8 cellular contexts compared by ENCODE assay signal in genomic region chr6:54717849-54718455, GRCh38.
DNase-seq lines count a peak whose midpoint lies in the region; ATAC-seq, FAIRE-seq and TF ChIP-seq lines count a peak whose summit lies in the region.

No MANE protein-coding gene starts in this region.

- peak overlapping the region in 2 of 4 donors; percentile 50 to 56 for H3K27ac ChIP-seq in pancreas

- peaks cover 8 to 20% (median 16%) of the 10 kb centered on the region in 3 donors for H3K4me1 ChIP-seq in pancreas

- H3K27me3 ChIP-seq in pancreas = no peaks in the 10 kb centered on the region

- TF ChIP-seq CTCF in fibroblast of the aortic adventitia (IDR thresholded peaks at IDR 0.05; ENCODE audit: insufficient read depth, low read length) (peak; percentile 92), pancreas (IDR thresholded peaks at IDR 0.05) (peak; percentile 70 to 84 (median 78))

- WGBS in pancreas, 2 donors = 12 to 14% methylated on average over 5 of the region's 5 CpGs

- intact Hi-C loops in pancreas (cut with DNase I) = loop anchor here in 1 of 3 donors (10.0 kb wide), 1 partner anchor 347 kb away; no protein-coding TSS in a partner anchor

- ATAC-seq in GM19372 (IDR thresholded peaks at IDR 0.05; ENCODE audit: low read depth, unreplicated experiment) = peak; percentile 78
- peak; percentile 88 for ATAC-seq in HG03378 (IDR thresholded peaks at IDR 0.05; ENCODE audit: unreplicated experiment)
- peak; percentile 79 to 90 (median 86) for ATAC-seq in pancreas

- H3K4me3 ChIP-seq in fibroblast of the aortic adventitia (ENCODE audit: low read depth, low read length) (no peak overlapping the region), pancreas (peak overlapping the region in 1 of 4 donors; percentile 6)

- no peaks in the 10 kb centered on the region for H3K9me3 ChIP-seq in pancreas

- peak; percentile 54 for FAIRE-seq in pancreas (lab: Jason Lieb, UNC)

- H3K36me3 ChIP-seq in pancreas = no peaks in the 10 kb centered on the region

- DNase-seq in DMS 273 (lab: John Stamatoyannopoulos, UW; ENCODE audit: unreplicated experiment) (peak; percentile 85), NCI-H69 (lab: John Stamatoyannopoulos, UW) (peak; percentile 94), fibroblast of the aortic adventitia (ENCODE audit: low read depth) (peak; percentile 63), pancreas (peak in 5 of 6 donors; percentile 36 to 72 (median 51)), epidermal melanocyte (ENCODE audit: insufficient read length, low spot score) (no peak)
- DNase-seq in activated CD8-positive, alpha-beta memory T cell treated with anti-CD3 and anti-CD28 coated beads for 24 hours = peak; percentile 68
